Comparison of ENCODE assay signal across 8 cellular contexts in the genomic region with DNA sequence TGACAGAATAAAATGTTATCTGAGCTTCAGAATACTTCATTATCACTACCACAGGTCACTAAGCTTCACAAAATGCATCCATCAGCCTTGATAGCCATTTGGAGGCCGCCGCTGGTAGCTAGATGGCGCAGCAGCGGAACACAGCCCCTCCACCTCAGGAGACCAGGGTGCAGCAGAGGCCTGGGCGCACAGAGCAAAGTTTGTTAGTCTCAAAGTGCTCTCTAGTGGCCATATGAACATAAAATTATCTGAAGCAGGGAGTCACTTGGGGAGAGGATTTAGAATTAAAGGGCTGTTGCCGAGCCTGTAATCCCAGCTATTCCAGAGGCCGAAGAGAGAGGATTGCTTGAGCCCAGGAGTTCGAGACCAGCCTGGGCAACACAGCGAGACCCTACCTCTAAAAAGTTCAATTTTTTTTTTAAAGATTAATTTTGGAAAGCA. TPM values are rescaled to one million over a fixed set of nuclear protein-coding genes. Genes with fewer than 3 reads are reported as not detected.
DNase-seq lines count a peak whose midpoint lies in the region; ATAC-seq and TF ChIP-seq lines count a peak whose summit lies in the region.

No MANE protein-coding gene starts in this region.

- H3K4me3 ChIP-seq in WERI-Rb-1 (ENCODE audit: low read depth, low read length) = no peak overlapping the region

- peak; percentile 99 for ATAC-seq in GM18517 (IDR thresholded peaks at IDR 0.05; ENCODE audit: unreplicated experiment)
- peak; percentile 94 for ATAC-seq in HG02973 (IDR thresholded peaks at IDR 0.05; ENCODE audit: unreplicated experiment)
- peak; percentile 100 for ATAC-seq in memory B cell (ENCODE audit: low read depth)
- ATAC-seq in stimulated activated memory B cell treated with anti-CD40 and anti-IgM and Interleukin-4, amounts not matched to agents 10 μg/mL and 1 μg/mL and 100 μg/mL, for 72 hours = peak; percentile 96

- DNase-seq in AG08396 (ENCODE audit: low spot score) = peak; percentile 24
- peak; percentile 25 for DNase-seq in NCI-H2107 (lab: John Stamatoyannopoulos, UW)
- peak; percentile 94 for DNase-seq in WERI-Rb-1
- DNase-seq in chondrocyte (ENCODE audit: low spot score) = no peak
- peak; percentile 46 to 65 for DNase-seq in memory B cell (ENCODE audit: low spot score in 2 of 2)

- H3K9me3 Mint-ChIP-seq in chondrocyte (ENCODE audit: low read depth) (no peaks in the 10 kb centered on the region), memory B cell (no peaks in the 10 kb centered on the region)
- no peaks in the 10 kb centered on the region for H3K9me3 Mint-ChIP-seq in stimulated activated memory B cell treated with anti-CD40 and anti-IgM and Interleukin-4, amounts not matched to agents 10 μg/mL and 1 μg/mL and 100 μg/mL, for 72 hours

- TF ChIP-seq CTCF in WERI-Rb-1 (IDR thresholded peaks at IDR 0.05; ENCODE audit: low read depth, low read length) (peak; percentile 90), chondrocyte (IDR thresholded peaks at IDR 0.05) (peak; percentile 82)

- no peaks in the 10 kb centered on the region for H3K36me3 Mint-ChIP-seq in chondrocyte (ENCODE audit: low read depth)
- no peaks in the 10 kb centered on the region for H3K36me3 Mint-ChIP-seq in memory B cell
- H3K36me3 Mint-ChIP-seq in stimulated activated memory B cell treated with anti-CD40 and anti-IgM and Interleukin-4, amounts not matched to agents 10 μg/mL and 1 μg/mL and 100 μg/mL, for 72 hours = no peaks in the 10 kb centered on the region

- no peak overlapping the region for H3K27ac ChIP-seq in WERI-Rb-1

- H3K27ac Mint-ChIP-seq in chondrocyte (ENCODE audit: unreplicated experiment) = no peak overlapping the region
- H3K27ac Mint-ChIP-seq in memory B cell = no peak overlapping the region
- no peak overlapping the region for H3K27ac Mint-ChIP-seq in stimulated activated memory B cell treated with anti-CD40 and anti-IgM and Interleukin-4, amounts not matched to agents 10 μg/mL and 1 μg/mL and 100 μg/mL, for 72 hours

- peaks cover 10% of the 10 kb centered on the region for H3K4me1 Mint-ChIP-seq in chondrocyte (ENCODE audit: low read depth)
- H3K4me1 Mint-ChIP-seq in memory B cell = no peaks in the 10 kb centered on the region
- no peaks in the 10 kb centered on the region for H3K4me1 Mint-ChIP-seq in stimulated activated memory B cell treated with anti-CD40 and anti-IgM and Interleukin-4, amounts not matched to agents 10 μg/mL and 1 μg/mL and 100 μg/mL, for 72 hours

- H3K4me3 Mint-ChIP-seq in chondrocyte (ENCODE audit: unreplicated experiment) = no peak overlapping the region
- no peak overlapping the region for H3K4me3 Mint-ChIP-seq in memory B cell
- H3K4me3 Mint-ChIP-seq in stimulated activated memory B cell treated with anti-CD40 and anti-IgM and Interleukin-4, amounts not matched to agents 10 μg/mL and 1 μg/mL and 100 μg/mL, for 72 hours = no peak overlapping the region

- H3K27me3 Mint-ChIP-seq in chondrocyte (ENCODE audit: low read depth) (no peaks in the 10 kb centered on the region), memory B cell (peaks cover 2% of the 10 kb centered on the region)
- H3K27me3 Mint-ChIP-seq in stimulated activated memory B cell treated with anti-CD40 and anti-IgM and Interleukin-4, amounts not matched to agents 10 μg/mL and 1 μg/mL and 100 μg/mL, for 72 hours = no peaks in the 10 kb centered on the region

- no peaks in the 10 kb centered on the region for H3K27me3 ChIP-seq in WERI-Rb-1 (ENCODE audit: insufficient read depth, low read depth, severe bottlenecking)

- no peaks in the 10 kb centered on the region for H3K9me3 ChIP-seq in WERI-Rb-1 (ENCODE audit: severe bottlenecking)

- no peaks in the 10 kb centered on the region for H3K36me3 ChIP-seq in WERI-Rb-1

RNA-seq across cellular contexts. Expression of a gene that starts 8.1 kb away (rescaled TPM):
- 127 to 131 TPM (median 130 TPM) in 3 replicates for total RNA-seq in chondrocyte
